In the genomic region with DNA sequence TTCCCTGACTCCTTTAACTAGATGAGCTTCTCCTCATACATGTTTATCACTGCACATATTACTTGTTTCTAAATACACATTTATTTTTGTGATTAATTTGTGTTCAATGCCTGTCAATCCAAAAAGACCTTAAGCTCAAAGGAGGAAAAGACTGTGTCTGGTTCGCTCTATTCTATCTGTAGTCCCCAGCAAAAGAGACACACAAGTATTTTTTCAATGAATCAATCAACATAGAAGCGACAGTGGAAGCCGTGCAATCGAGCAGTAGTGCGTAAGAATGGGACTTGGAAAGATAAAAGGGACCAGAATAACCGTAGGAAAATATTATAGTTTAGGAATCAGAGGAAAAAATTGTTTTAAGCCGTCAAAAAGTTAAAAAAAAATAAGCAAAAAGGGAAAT, we compare ENCODE assay signal across 8 cellular contexts. TPM values are rescaled to one million over a fixed set of nuclear protein-coding genes. Genes with fewer than 3 reads are reported as not detected.
DNase-seq lines count a peak whose midpoint lies in the region; ATAC-seq and TF ChIP-seq lines count a peak whose summit lies in the region.

No MANE protein-coding gene starts in this region.

- DNase-seq in right cardiac atrium (no peak), left ventricle myocardium superior (no peak), ascending aorta (ENCODE audit: low spot score in 2 of 2) (no peak), memory B cell (ENCODE audit: low spot score in 2 of 2) (no peak), GM19238 (ENCODE audit: insufficient read length, low spot score) (no peak), LoVo (ENCODE audit: low spot score) (no peak), cerebellar nuclear complex (lab: John Stamatoyannopoulos, UW) (no peak)

- TF ChIP-seq CTCF in ascending aorta (IDR thresholded peaks at IDR 0.05) = no peak

- WGBS in right cardiac atrium = 21% methylated on average over 7 of the region's 7 CpGs

- peak overlapping the region; percentile 78 for H3K4me3 ChIP-seq in right cardiac atrium (ENCODE audit: low read length)
- H3K4me3 ChIP-seq in ascending aorta = peak overlapping the region; percentile 91 to 93

- H3K4me1 ChIP-seq in right cardiac atrium (ENCODE audit: control insufficient read depth, insufficient read depth, low read length) (no peaks in the 10 kb centered on the region), ascending aorta (peaks cover 4 to 15% of the 10 kb centered on the region in 2 donors)

- peaks cover 28% of the 10 kb centered on the region for H3K4me1 Mint-ChIP-seq in memory B cell

- no peaks in the 10 kb centered on the region for H3K9me3 ChIP-seq in right cardiac atrium (ENCODE audit: control insufficient read depth, low read length)
- H3K9me3 ChIP-seq in ascending aorta = no peaks in the 10 kb centered on the region

- H3K27me3 ChIP-seq in right cardiac atrium (ENCODE audit: control insufficient read depth, insufficient read depth) (no peaks in the 10 kb centered on the region), ascending aorta (no peaks in the 10 kb centered on the region)

- ATAC-seq in right cardiac atrium (no peak), left ventricle myocardium superior (no peak), memory B cell (ENCODE audit: low read depth) (no peak), GM18511 (IDR thresholded peaks at IDR 0.05; ENCODE audit: unreplicated experiment) (no peak)

- no peaks in the 10 kb centered on the region for H3K27me3 Mint-ChIP-seq in memory B cell

- peak overlapping the region; percentile 93 for H3K27ac Mint-ChIP-seq in memory B cell

- H3K27ac ChIP-seq in right cardiac atrium (ENCODE audit: low read length) (no peak overlapping the region), ascending aorta (no peak overlapping the region)

- H3K9me3 Mint-ChIP-seq in memory B cell = no peaks in the 10 kb centered on the region

- H3K36me3 Mint-ChIP-seq in memory B cell = peaks cover 1% of the 10 kb centered on the region

- intact Hi-C loops in right cardiac atrium (cut with DNase I) = no loop called here
- intact Hi-C loops in left ventricle myocardium superior (cut with micrococcal nuclease) = no loop called here
- intact Hi-C loops in ascending aorta (cut with DNase I) = no loop called here

- peak overlapping the region; percentile 91 for H3K4me3 Mint-ChIP-seq in memory B cell

- no peaks in the 10 kb centered on the region for H3K36me3 ChIP-seq in ascending aorta

RNA-seq across cellular contexts. Expression of a gene that starts 1.0 kb away (rescaled TPM):
- total RNA-seq in right cardiac atrium (1 to 10 TPM; 1.5 to 3.4 (median 2.0) TPM), left ventricle myocardium superior (1.6 TPM), ascending aorta (0.11 TPM)
- polyA plus RNA-seq in right cardiac atrium = 0.68 TPM

RNA-seq across cellular contexts. Expression of a gene that starts 1.1 kb away (rescaled TPM):
- total RNA-seq in right cardiac atrium (10 to 100 TPM; 19.7 to 29.7 (median 23.9) TPM), left ventricle myocardium superior (12.6 TPM), ascending aorta (12.9 TPM)
- polyA plus RNA-seq in right cardiac atrium = 5.7 TPM

RNA-seq across cellular contexts. Expression of a gene that starts 25.5 kb away (rescaled TPM):
- 10 to 100 TPM; 55.7 to 96.4 (median 68.3) TPM for total RNA-seq in right cardiac atrium
- polyA plus RNA-seq in right cardiac atrium = 31.4 TPM
- 58.1 TPM for total RNA-seq in left ventricle myocardium superior
- 51.8 TPM for total RNA-seq in ascending aorta
